Comparison of ENCODE assay signal across 15 cellular contexts in genomic region chr18:49757513-49758262, GRCh38. TPM values are rescaled to one million over a fixed set of nuclear protein-coding genes. Genes with fewer than 3 reads are reported as not detected.
DNase-seq lines count a peak whose midpoint lies in the region; ATAC-seq, FAIRE-seq and TF ChIP-seq lines count a peak whose summit lies in the region.
"Had no signal": no experiment of that assay in that cellular context is flagged by ENCODE, and none has a peak within 500 bp of the region (broad histone marks: within the 10 kb centered on the region; RNA-seq: fewer than 3 reads in every experiment).

No MANE protein-coding gene starts in this region.

- POLR2A ChIA-PET in SK-N-SH (lab: Yijun Ruan, JAX): no interaction called here

- H4K20me1 ChIP-seq in DND-41 (ENCODE audit: insufficient read depth, low read length) (peaks cover 2% of the 10 kb centered on the region; the same call in 1 of the 2 replicates), SK-N-SH (ENCODE audit: insufficient read depth) (no peaks in the 10 kb centered on the region)

- no peak for TF ChIP-seq CTCF in DND-41 (IDR thresholded peaks at IDR 0.05; ENCODE audit: borderline replicate concordance, extremely low read depth, low read length, poor library complexity, severe bottlenecking)
- TF ChIP-seq CTCF in SK-N-SH (IDR thresholded peaks at IDR 0.05): no peak
- no peak for TF ChIP-seq CTCF in heart left ventricle (IDR thresholded peaks at IDR 0.05)
- no peak for TF ChIP-seq CTCF in brain microvascular endothelial cell (IDR thresholded peaks at IDR 0.05; ENCODE audit: low read depth, low read length, missing control alignments)

- H3K36me3 ChIP-seq in DND-41 (ENCODE audit: insufficient read depth, low read length): no peaks in the 10 kb centered on the region
- no peaks in the 10 kb centered on the region for H3K36me3 ChIP-seq in SK-N-SH (replicated peaks in 1 of 2; ENCODE audit: control insufficient read depth in 1 of 2, insufficient read depth in 2 of 2, low read length in 1 of 2)
- H3K36me3 ChIP-seq in heart left ventricle: no peaks in the 10 kb centered on the region
- H3K36me3 ChIP-seq in brain microvascular endothelial cell (replicated peaks): no peaks in the 10 kb centered on the region
- H3K36me3 ChIP-seq: BLaER1 treated with 17β-estradiol and CSF1 and Interleukin-3, amounts not matched to agents 10 nM and 100 nM had no signal

- peak; percentile 60; the same call in 2 of the 3 replicates for ATAC-seq in DND-41 (ENCODE audit: insufficient read depth, low read depth)
- ATAC-seq in left lobe of liver: peak; percentile 81
- ATAC-seq in GM21367 (IDR thresholded peaks at IDR 0.05; ENCODE audit: unreplicated experiment): no peak
- no peak for ATAC-seq in HG02840 (IDR thresholded peaks at IDR 0.05; ENCODE audit: low FRiP score, unreplicated experiment)
- no peak for ATAC-seq in heart left ventricle
- ATAC-seq: naive thymus-derived CD8-positive, alpha-beta T cell; sciatic nerve had no signal

- in situ Hi-C loops in brain microvascular endothelial cell (cut with HindIII; ENCODE audit: low pct_ligation_motif_present, low sequenced_read_pairs): no loop called here

- H3K4me3 ChIP-seq in DND-41 (ENCODE audit: low read depth in 1 of 2, low read length in 2 of 2): no peak overlapping the region
- H3K4me3 ChIP-seq in SK-N-SH (ENCODE audit: low read depth in 2 of 2, low read length in 1 of 2): no peak overlapping the region
- no peak overlapping the region for H3K4me3 ChIP-seq in heart left ventricle
- H3K4me3 ChIP-seq in brain microvascular endothelial cell (ENCODE audit: low read depth, low read length): no peak overlapping the region
- H3K4me3 ChIP-seq: BLaER1 treated with 17β-estradiol and CSF1 and Interleukin-3, amounts not matched to agents 10 nM and 100 nM had no signal

- TF ChIP-seq POLR2A in heart left ventricle (IDR thresholded peaks at IDR 0.05): no peak

- no peak overlapping the region for H2AFZ ChIP-seq in DND-41 (ENCODE audit: low read depth, low read length)
- H2AFZ ChIP-seq in SK-N-SH (ENCODE audit: low read depth): no peak overlapping the region

- H3K4me1 ChIP-seq in DND-41 (ENCODE audit: insufficient read depth, low read length) (no peaks in the 10 kb centered on the region), SK-N-SH (ENCODE audit: control insufficient read depth in 1 of 2, insufficient read depth in 2 of 2, low read depth in 1 of 2, low read length in 1 of 2) (no peaks in the 10 kb centered on the region), heart left ventricle (no peaks in the 10 kb centered on the region)
- H3K4me1 ChIP-seq: BLaER1 treated with 17β-estradiol and CSF1 and Interleukin-3, amounts not matched to agents 10 nM and 100 nM had no signal

- peak; percentile 25 for DNase-seq in DND-41
- DNase-seq in GM19239 (ENCODE audit: insufficient read length, low spot score): peak; percentile 21
- DNase-seq in SK-N-SH: peak; percentile 61
- DNase-seq in left lobe of liver (ENCODE audit: low spot score): peak; percentile 74
- no peak for DNase-seq in heart left ventricle
- DNase-seq in brain microvascular endothelial cell: no peak
- DNase-seq: activated CD4-positive, alpha-beta T cell treated with anti-CD3 and anti-CD28 coated beads, Interleukin-2, amount 50 U/mL, for 1 hour; GDM1; KBM-7; naive thymus-derived CD8-positive, alpha-beta T cell; NCI-H187 had no signal

- intact Hi-C loops in heart left ventricle (cut with DNase I): no loop called here

- no peak overlapping the region for H3K27ac ChIP-seq in DND-41 (ENCODE audit: low read length)
- no peak overlapping the region for H3K27ac ChIP-seq in SK-N-SH (ENCODE audit: low read depth in 2 of 2, low read length in 1 of 2)
- no peak overlapping the region for H3K27ac ChIP-seq in heart left ventricle
- no peak overlapping the region for H3K27ac ChIP-seq in brain microvascular endothelial cell
- H3K27ac ChIP-seq: BLaER1 treated with 17β-estradiol and CSF1 and Interleukin-3, amounts not matched to agents 10 nM and 100 nM had no signal

- peaks cover 4% of the 10 kb centered on the region for H3F3A ChIP-seq in SK-N-SH (replicated peaks; ENCODE audit: insufficient read depth)

- no peak overlapping the region for H3K4me2 ChIP-seq in DND-41 (ENCODE audit: insufficient read depth, low read length)
- no peak overlapping the region for H3K4me2 ChIP-seq in SK-N-SH
- H3K4me2 ChIP-seq: BLaER1 treated with 17β-estradiol and CSF1 and Interleukin-3, amounts not matched to agents 10 nM and 100 nM had no signal

- no peak for TF ChIP-seq RAD21 in SK-N-SH (IDR thresholded peaks at IDR 0.05; ENCODE audit: low read length)

- no peaks in the 10 kb centered on the region for H3K9me2 ChIP-seq in SK-N-SH

- H3K79me2 ChIP-seq in DND-41 (ENCODE audit: insufficient read depth, low read length) (no peaks in the 10 kb centered on the region), SK-N-SH (ENCODE audit: insufficient read depth) (no peaks in the 10 kb centered on the region)

- CTCF ChIA-PET in SK-N-SH (lab: Yijun Ruan, JAX): interaction anchor here (0.7 kb wide), 1 partner anchor 222 kb away, joined by 3 read pairs; no protein-coding TSS in a partner anchor

- H3K27me3 ChIP-seq in DND-41 (ENCODE audit: insufficient read depth, low read length, poor library complexity) (no peaks in the 10 kb centered on the region), SK-N-SH (ENCODE audit: insufficient read depth) (no peaks in the 10 kb centered on the region), heart left ventricle (peaks cover 0 to 17% (median 0%) of the 10 kb centered on the region in 9 donors), brain microvascular endothelial cell (replicated peaks) (no peaks in the 10 kb centered on the region)
- H3K27me3 ChIP-seq: BLaER1 treated with 17β-estradiol and CSF1 and Interleukin-3, amounts not matched to agents 10 nM and 100 nM had no signal

- no peak for FAIRE-seq in GM19239 (lab: Jason Lieb, UNC)

- WGBS in SK-N-SH (ENCODE audit: low lambda C conversion rate): 83% methylated on average over 23 of the region's 23 CpGs
- 82 to 91% (median 84%) methylated on average over 23 of the region's 23 CpGs for WGBS in heart left ventricle, 4 donors

- no peak overlapping the region for H3K9ac ChIP-seq in DND-41 (ENCODE audit: low read depth, low read length)
- no peak overlapping the region for H3K9ac ChIP-seq in SK-N-SH
- H3K9ac ChIP-seq: BLaER1 treated with 17β-estradiol and CSF1 and Interleukin-3, amounts not matched to agents 10 nM and 100 nM had no signal

- no peak for TF ChIP-seq EP300 in SK-N-SH (IDR thresholded peaks at IDR 0.05; ENCODE audit: borderline replicate concordance in 1 of 2, low read depth in 1 of 2, low read length in 1 of 2)

- H3K9me3 ChIP-seq in DND-41 (ENCODE audit: insufficient read depth, low read length, severe bottlenecking) (no peaks in the 10 kb centered on the region), SK-N-SH (no peaks in the 10 kb centered on the region), heart left ventricle (peaks cover 0 to 2% (median 0%) of the 10 kb centered on the region in 12 donors)
- H3K9me3 ChIP-seq: BLaER1 treated with 17β-estradiol and CSF1 and Interleukin-3, amounts not matched to agents 10 nM and 100 nM had no signal

TF ChIP-seq in SK-N-SH, 30 proteins besides CTCF, POLR2A, EP300 and RAD21:
- no peak for TF ChIP-seq RXRA (IDR thresholded peaks at IDR 0.05; ENCODE audit: borderline replicate concordance, low read depth)
- TF ChIP-seq FOXJ3 (CRISPR knock-in tag; IDR thresholded peaks at IDR 0.05): no peak
- TF ChIP-seq TCF12 (IDR thresholded peaks at IDR 0.05): no peak

RNA-seq across cellular contexts. Expression of gene ACAA2, which starts 55.6 kb away (rescaled TPM):
- 29.3 and 34.9 TPM in 2 replicates for polyA plus RNA-seq in SK-N-SH (2012; rRNA removed)
- polyA plus RNA-seq in SK-N-SH (2012; cell fraction: cytosol; rRNA removed): 53.4 and 60.7 TPM in 2 replicates
- 28.1 and 33.0 TPM in 2 replicates for polyA plus RNA-seq in SK-N-SH (2012; cell fraction: nucleus; rRNA removed)
- total RNA-seq in left lobe of liver: 572 TPM
- total RNA-seq in heart left ventricle: 100 to 1,000 TPM; 165 to 379 (median 261) TPM
- 100 to 1,000 TPM; 129 to 147 TPM for polyA plus RNA-seq in heart left ventricle

Comparison
In these comparisons a context has a peak if more than half of its experiments do, and no peak if none do; other contexts are left out.
1. ATAC-seq: peak in DND-41 (single experiment) and left lobe of liver (single experiment); none in GM21367 (single experiment), HG02840 (single experiment) and heart left ventricle (0 of 4).
2. DNase-seq: peak in DND-41 (single experiment), GM19239 (single experiment), SK-N-SH (single experiment) and left lobe of liver (single experiment); none in heart left ventricle (0 of 5) and brain microvascular endothelial cell (single experiment).